ENCODE assay signal across 23 cellular contexts in genomic region chr10:122639801-122640200, GRCh38. TPM values are rescaled to one million over a fixed set of nuclear protein-coding genes. Genes with fewer than 3 reads are reported as not detected.
"Had no signal": no experiment of that assay in that cellular context is flagged by ENCODE, and none has a peak within 500 bp of the region (broad histone marks: within the 10 kb centered on the region; RNA-seq: fewer than 3 reads in every experiment).

No MANE protein-coding gene starts in this region.

- ATAC-seq: left lobe of liver, natural killer cell had no signal

- H3K4me3 ChIP-seq: adrenal gland, colonic mucosa, esophagus muscularis mucosa, hepatocyte, transverse colon had no signal

- H3K36me3 ChIP-seq: adrenal gland, colonic mucosa, esophagus muscularis mucosa, transverse colon had no signal

- H3K4me1 ChIP-seq: adrenal gland, colonic mucosa, transverse colon had no signal

- H3K4me2 ChIP-seq: hepatocyte had no signal

- H3K27ac ChIP-seq: adrenal gland, colonic mucosa, esophagus muscularis mucosa, hepatocyte, transverse colon had no signal

- H2AFZ ChIP-seq: hepatocyte had no signal

- H3K79me2 ChIP-seq: hepatocyte had no signal

- DNase-seq: activated CD4-positive, alpha-beta T cell treated with anti-CD3 and anti-CD28 coated beads for 1 hour; activated CD4-positive, alpha-beta T cell treated with anti-CD3 and anti-CD28 coated beads, Interleukin-2, amount 50 U/mL, for 4 hours; adrenal gland; central memory CD4-positive, alpha-beta T cell; colonic mucosa; islet precursor cell; natural killer cell; nucleus accumbens; retina; stimulated activated CD4-positive, alpha-beta T cell treated with anti-CD3 and anti-CD28 coated beads, Interleukin-4, amount 100 ng/mL, for 24 hours; stimulated activated naive CD4-positive, alpha-beta T cell; T-helper 1 cell; T1000; transverse colon had no signal

- H3K9me3 ChIP-seq: adrenal gland, colonic mucosa, esophagus muscularis mucosa, transverse colon had no signal

- H3K27me3 ChIP-seq: adrenal gland, colonic mucosa, hepatocyte, transverse colon had no signal

- FAIRE-seq: endometrium had no signal

RNA-seq across cellular contexts. Expression of gene C10orf120, which starts 59.8 kb away (rescaled TPM):
- total RNA-seq: activated T-helper 2 cell treated with anti-CD3 and anti-CD28 coated beads, Interferon-gamma antibody, Interleukin-2, Interleukin-4, amounts not matched to agents 10 μg/mL and 5 μg/mL and 100 μg/mL, durations not matched to agents 14 hours and 24 hours and 36 hours; adrenal gland; colonic mucosa; esophagus muscularis mucosa; glomerular endothelial cell; hepatocyte; left lobe of liver; mucosa of gallbladder; natural killer cell; skeletal muscle tissue; subcutaneous adipose tissue; transverse colon had no signal
- polyA plus RNA-seq: adrenal gland, hepatocyte had no signal
